In genomic region chr12:123986374-123986920, GRCh38 we compare ENCODE assay signal across 1 cellular context.
TF ChIP-seq lines count a peak whose summit lies in the region.

No MANE protein-coding gene starts in this region.

TF ChIP-seq in GM23338, 12 proteins besides CTCF, POLR2A, EP300 and RAD21 (continued from another document):
- TF ChIP-seq ZNF462 (CRISPR knock-in tag; IDR thresholded peaks at IDR 0.05) (no peak), EZH2 (IDR thresholded peaks at IDR 0.05; ENCODE audit: low read depth, unreplicated experiment) (no peak), ETS1 (IDR thresholded peaks at IDR 0.05) (no peak), POLR2AphosphoS5 (IDR thresholded peaks at IDR 0.05; ENCODE audit: low read depth) (no peak), ZNF331 (CRISPR knock-in tag; IDR thresholded peaks at IDR 0.05; ENCODE audit: low read depth) (no peak), ZNF114 (CRISPR knock-in tag; IDR thresholded peaks at IDR 0.05) (no peak), CREB1 (CRISPR knock-in tag; IDR thresholded peaks at IDR 0.05; ENCODE audit: low read depth) (no peak), JUNB (IDR thresholded peaks at IDR 0.05; ENCODE audit: unreplicated experiment) (no peak), EZH2phosphoT487 (IDR thresholded peaks at IDR 0.05; ENCODE audit: unreplicated experiment) (no peak)
- TF ChIP-seq, protein P1, sequence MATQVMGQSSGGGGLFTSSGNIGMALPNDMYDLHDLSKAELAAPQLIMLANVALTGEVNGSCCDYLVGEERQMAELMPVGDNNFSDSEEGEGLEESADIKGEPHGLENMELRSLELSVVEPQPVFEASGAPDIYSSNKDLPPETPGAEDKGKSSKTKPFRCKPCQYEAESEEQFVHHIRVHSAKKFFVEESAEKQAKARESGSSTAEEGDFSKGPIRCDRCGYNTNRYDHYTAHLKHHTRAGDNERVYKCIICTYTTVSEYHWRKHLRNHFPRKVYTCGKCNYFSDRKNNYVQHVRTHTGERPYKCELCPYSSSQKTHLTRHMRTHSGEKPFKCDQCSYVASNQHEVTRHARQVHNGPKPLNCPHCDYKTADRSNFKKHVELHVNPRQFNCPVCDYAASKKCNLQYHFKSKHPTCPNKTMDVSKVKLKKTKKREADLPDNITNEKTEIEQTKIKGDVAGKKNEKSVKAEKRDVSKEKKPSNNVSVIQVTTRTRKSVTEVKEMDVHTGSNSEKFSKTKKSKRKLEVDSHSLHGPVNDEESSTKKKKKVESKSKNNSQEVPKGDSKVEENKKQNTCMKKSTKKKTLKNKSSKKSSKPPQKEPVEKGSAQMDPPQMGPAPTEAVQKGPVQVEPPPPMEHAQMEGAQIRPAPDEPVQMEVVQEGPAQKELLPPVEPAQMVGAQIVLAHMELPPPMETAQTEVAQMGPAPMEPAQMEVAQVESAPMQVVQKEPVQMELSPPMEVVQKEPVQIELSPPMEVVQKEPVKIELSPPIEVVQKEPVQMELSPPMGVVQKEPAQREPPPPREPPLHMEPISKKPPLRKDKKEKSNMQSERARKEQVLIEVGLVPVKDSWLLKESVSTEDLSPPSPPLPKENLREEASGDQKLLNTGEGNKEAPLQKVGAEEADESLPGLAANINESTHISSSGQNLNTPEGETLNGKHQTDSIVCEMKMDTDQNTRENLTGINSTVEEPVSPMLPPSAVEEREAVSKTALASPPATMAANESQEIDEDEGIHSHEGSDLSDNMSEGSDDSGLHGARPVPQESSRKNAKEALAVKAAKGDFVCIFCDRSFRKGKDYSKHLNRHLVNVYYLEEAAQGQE (IDR thresholded peaks at IDR 0.05; ENCODE audit: unreplicated experiment): no peak
